In genomic region chr15:76994496-76994895, GRCh38 we compare ENCODE assay signal across 9 cellular contexts. TPM values are rescaled to one million over a fixed set of nuclear protein-coding genes. Genes with fewer than 3 reads are reported as not detected.
DNase-seq lines count a peak whose midpoint lies in the region; ATAC-seq and TF ChIP-seq lines count a peak whose summit lies in the region.
"Had no signal": no experiment of that assay in that cellular context is flagged by ENCODE, and none has a peak within 500 bp of the region (broad histone marks: within the 10 kb centered on the region; RNA-seq: fewer than 3 reads in every experiment).

No MANE protein-coding gene starts in this region.

- H3K27me3 ChIP-seq in RWPE2 (ENCODE audit: insufficient read depth, poor library complexity, severe bottlenecking) (no peaks in the 10 kb centered on the region), esophagus (ENCODE audit: control insufficient read depth in 1 of 2, insufficient read depth in 2 of 2, low read length in 2 of 2) (no peaks in the 10 kb centered on the region)
- H3K27me3 ChIP-seq: thyroid gland had no signal

- peak; percentile 6 to 7 for ATAC-seq in activated CD4-positive, CD25-positive, alpha-beta regulatory T cell treated with anti-CD3 and anti-CD28 coated beads, Interleukin-2, amount 50 U/mL, for 24 hours
- no peak for ATAC-seq in RWPE2 (ENCODE audit: low read depth)
- ATAC-seq in stimulated activated memory B cell treated with anti-CD40 and anti-IgM and Interleukin-4, amounts not matched to agents 10 μg/mL and 1 μg/mL and 100 μg/mL, for 72 hours: no peak

- H3K4me1 ChIP-seq in RWPE2 (ENCODE audit: insufficient read depth, poor library complexity, severe bottlenecking): peaks cover 21% of the 10 kb centered on the region
- H3K4me1 ChIP-seq in esophagus (ENCODE audit: control insufficient read depth in 2 of 2, insufficient read depth in 2 of 2, low read length in 1 of 2): peaks cover 0 to 6% of the 10 kb centered on the region in 2 donors
- H3K4me1 ChIP-seq: thyroid gland had no signal

- WGBS in esophagus, 2 donors: 81 to 96% methylated on average over 6 of the region's 6 CpGs

- H3K36me3 ChIP-seq in RWPE2 (ENCODE audit: low read depth) (no peaks in the 10 kb centered on the region), esophagus (ENCODE audit: control insufficient read depth in 2 of 2, insufficient read depth in 2 of 2, low read length in 1 of 2) (no peaks in the 10 kb centered on the region)
- H3K36me3 ChIP-seq: thyroid gland had no signal

- H3K4me3 ChIP-seq in RWPE2 (ENCODE audit: severe bottlenecking): no peak overlapping the region
- H3K4me3 ChIP-seq in esophagus (ENCODE audit: low read depth in 1 of 2, low read length in 2 of 2): no peak overlapping the region
- H3K4me3 ChIP-seq: thyroid gland had no signal

- H3K36me3 Mint-ChIP-seq in stimulated activated memory B cell treated with anti-CD40 and anti-IgM and Interleukin-4, amounts not matched to agents 10 μg/mL and 1 μg/mL and 100 μg/mL, for 72 hours: no peaks in the 10 kb centered on the region

- TF ChIP-seq CTCF in RWPE2 (IDR thresholded peaks at IDR 0.05; ENCODE audit: poor library complexity, severe bottlenecking): no peak

- H3K27ac ChIP-seq in RWPE2 (ENCODE audit: poor library complexity, severe bottlenecking) (peak overlapping the region; percentile 0), esophagus (ENCODE audit: low read depth in 2 of 2, low read length in 1 of 2) (peak overlapping the region; percentile 16 to 41)
- H3K27ac ChIP-seq: thyroid gland had no signal

- no peak for DNase-seq in activated CD4-positive, CD25-positive, alpha-beta regulatory T cell treated with anti-CD3 and anti-CD28 coated beads, Interleukin-2, amount 50 U/mL, for 72 hours
- DNase-seq in RWPE2 (ENCODE audit: low spot score) (peak; percentile 54), COLO829 (ENCODE audit: low spot score) (no peak), hepatic stellate cell (ENCODE audit: low spot score) (no peak), globus pallidus (ENCODE audit: low spot score) (no peak)
- DNase-seq: thyroid gland had no signal

- H3K9me3 ChIP-seq in RWPE2 (ENCODE audit: severe bottlenecking) (no peaks in the 10 kb centered on the region), esophagus (ENCODE audit: control insufficient read depth in 2 of 2, insufficient read depth in 1 of 2, low read depth in 1 of 2, low read length in 1 of 2) (no peaks in the 10 kb centered on the region)
- H3K9me3 ChIP-seq: thyroid gland had no signal

- H3K27me3 Mint-ChIP-seq in stimulated activated memory B cell treated with anti-CD40 and anti-IgM and Interleukin-4, amounts not matched to agents 10 μg/mL and 1 μg/mL and 100 μg/mL, for 72 hours: no peaks in the 10 kb centered on the region

- H3K9me3 Mint-ChIP-seq in stimulated activated memory B cell treated with anti-CD40 and anti-IgM and Interleukin-4, amounts not matched to agents 10 μg/mL and 1 μg/mL and 100 μg/mL, for 72 hours: no peaks in the 10 kb centered on the region

- peak overlapping the region; percentile 84 for H3K4me3 Mint-ChIP-seq in stimulated activated memory B cell treated with anti-CD40 and anti-IgM and Interleukin-4, amounts not matched to agents 10 μg/mL and 1 μg/mL and 100 μg/mL, for 72 hours

- peaks cover 84% of the 10 kb centered on the region for H3K4me1 Mint-ChIP-seq in stimulated activated memory B cell treated with anti-CD40 and anti-IgM and Interleukin-4, amounts not matched to agents 10 μg/mL and 1 μg/mL and 100 μg/mL, for 72 hours

- peak overlapping the region; percentile 95 for H3K27ac Mint-ChIP-seq in stimulated activated memory B cell treated with anti-CD40 and anti-IgM and Interleukin-4, amounts not matched to agents 10 μg/mL and 1 μg/mL and 100 μg/mL, for 72 hours

RNA-seq across cellular contexts. Expression of gene PSTPIP1, which starts 0.4 kb away (rescaled TPM):
- polyA plus RNA-seq in esophagus: 1 to 10 TPM; 2.5 to 3.6 TPM

Comparison
In these comparisons a context has a peak if more than half of its experiments do, and no peak if none do; other contexts are left out.
1. ATAC-seq: peak in activated CD4-positive, CD25-positive, alpha-beta regulatory T cell treated with anti-CD3 and anti-CD28 coated beads, Interleukin-2, amount 50 U/mL, for 24 hours (2 of 2); none in RWPE2 (single experiment) and stimulated activated memory B cell treated with anti-CD40 and anti-IgM and Interleukin-4, amounts not matched to agents 10 μg/mL and 1 μg/mL and 100 μg/mL, for 72 hours (single experiment).